In genomic region chr17:7483238-7484066, GRCh38 we compare ENCODE assay signal across 8 cellular contexts. TPM values are rescaled to one million over a fixed set of nuclear protein-coding genes. Genes with fewer than 3 reads are reported as not detected.
DNase-seq lines count a peak whose midpoint lies in the region; ATAC-seq and TF ChIP-seq lines count a peak whose summit lies in the region.

No MANE protein-coding gene starts in this region.

- WGBS in right cardiac atrium: under 1% methylated on average over 38 of the region's 38 CpGs
- 1% methylated on average over 38 of the region's 38 CpGs for WGBS in psoas muscle, 3 donors
- 1% methylated on average over 38 of the region's 38 CpGs for WGBS in urinary bladder

- peaks cover 12 to 46% of the 10 kb centered on the region in 2 donors for H3K4me1 ChIP-seq in ascending aorta
- peaks cover 9% of the 10 kb centered on the region for H3K4me1 ChIP-seq in right cardiac atrium (ENCODE audit: control insufficient read depth, insufficient read depth, low read length)
- peaks cover 48% of the 10 kb centered on the region for H3K4me1 ChIP-seq in psoas muscle
- H3K4me1 ChIP-seq in urinary bladder (ENCODE audit: insufficient read depth): no peaks in the 10 kb centered on the region

- no peaks in the 10 kb centered on the region for H3K9me3 Mint-ChIP-seq in T-helper 2 cell treated with Interferon-gamma antibody and Interleukin-4, amounts not matched to agents 5 μg/mL and 100 μg/mL, for 36 hours

- H3K27me3 ChIP-seq in ascending aorta: no peaks in the 10 kb centered on the region
- H3K27me3 ChIP-seq in right cardiac atrium (ENCODE audit: control insufficient read depth, insufficient read depth): no peaks in the 10 kb centered on the region
- H3K27me3 ChIP-seq in psoas muscle (ENCODE audit: insufficient read depth in 3 of 3, low read length in 2 of 3): no peaks in the 10 kb centered on the region

- DNase-seq in GM13976 (ENCODE audit: low spot score) (peak; percentile 92), NCI-H1930 (lab: John Stamatoyannopoulos, UW) (peak; percentile 85 to 91), ascending aorta (ENCODE audit: low spot score in 2 of 2) (peak; percentile 88 to 97), right cardiac atrium (peak; percentile 96 to 98 (median 97)), psoas muscle (peak; percentile 95 to 98)
- peak; percentile 91 for DNase-seq in T-helper 2 cell treated with Interferon-gamma antibody and Interleukin-4, amounts not matched to agents 5 μg/mL and 100 μg/mL, for 36 hours (ENCODE audit: low spot score)

- no peak for TF ChIP-seq CTCF in GM13976 (IDR thresholded peaks at IDR 0.05; ENCODE audit: borderline replicate concordance, control extremely low read depth, extremely low read depth, insufficient read depth, missing control alignments)
- TF ChIP-seq CTCF in ascending aorta (IDR thresholded peaks at IDR 0.05): no peak
- TF ChIP-seq CTCF in psoas muscle (IDR thresholded peaks at IDR 0.05): no peak

- intact Hi-C loops in ascending aorta (cut with DNase I): loop anchor here (1.0 to 10.0 kb wide), 11 partner anchors 29 to 674 kb away; partner anchors contain the start of genes CYB5D1, FXR2, GABARAP and KCTD11
- intact Hi-C loops in right cardiac atrium (cut with DNase I): loop anchor here in 1 of 4 donors (5.0 kb wide), 1 partner anchor 136 kb away; no protein-coding TSS in a partner anchor
- intact Hi-C loops in psoas muscle (cut with DNase I): loop anchor here in 1 of 2 donors (1.0 to 5.0 kb wide), 4 partner anchors 43 to 739 kb away; partner anchors contain the start of gene TMEM256

- peak; percentile 17 for ATAC-seq in HG02970 (IDR thresholded peaks at IDR 0.05; ENCODE audit: low FRiP score, unreplicated experiment)
- ATAC-seq in right cardiac atrium: peak; percentile 77 to 81
- ATAC-seq in psoas muscle: peak; percentile 71 to 79 (median 72)

- peaks cover 37% of the 10 kb centered on the region for H3K4me1 Mint-ChIP-seq in T-helper 2 cell treated with Interferon-gamma antibody and Interleukin-4, amounts not matched to agents 5 μg/mL and 100 μg/mL, for 36 hours (ENCODE audit: low read depth)

- H3K36me3 Mint-ChIP-seq in T-helper 2 cell treated with Interferon-gamma antibody and Interleukin-4, amounts not matched to agents 5 μg/mL and 100 μg/mL, for 36 hours (ENCODE audit: low read depth): peaks cover 23% of the 10 kb centered on the region

- no peaks in the 10 kb centered on the region for H3K27me3 Mint-ChIP-seq in T-helper 2 cell treated with Interferon-gamma antibody and Interleukin-4, amounts not matched to agents 5 μg/mL and 100 μg/mL, for 36 hours (ENCODE audit: low read depth)

- peak overlapping the region; percentile 98 to 100 for H3K27ac ChIP-seq in ascending aorta
- H3K27ac ChIP-seq in right cardiac atrium (ENCODE audit: low read length): peak overlapping the region; percentile 100
- H3K27ac ChIP-seq in psoas muscle: peak overlapping the region; percentile 100
- peak overlapping the region; percentile 100 for H3K27ac ChIP-seq in urinary bladder (ENCODE audit: low read depth)

- H3K4me3 Mint-ChIP-seq in T-helper 2 cell treated with Interferon-gamma antibody and Interleukin-4, amounts not matched to agents 5 μg/mL and 100 μg/mL, for 36 hours: peak overlapping the region; percentile 95

- peak overlapping the region; percentile 100 for H3K27ac Mint-ChIP-seq in T-helper 2 cell treated with Interferon-gamma antibody and Interleukin-4, amounts not matched to agents 5 μg/mL and 100 μg/mL, for 36 hours

- in situ Hi-C loops in GM13976 (cut with MboI; ENCODE audit: low sequenced_read_pairs, unreplicated experiment): no loop called here

- H3K36me3 ChIP-seq in ascending aorta: peaks cover 0 to 3% of the 10 kb centered on the region in 2 donors
- peaks cover 3 to 4% of the 10 kb centered on the region in 2 donors for H3K36me3 ChIP-seq in psoas muscle (ENCODE audit: insufficient read depth in 1 of 2, low read depth in 1 of 2)
- H3K36me3 ChIP-seq in urinary bladder (ENCODE audit: insufficient read depth): no peaks in the 10 kb centered on the region

- peak overlapping the region; percentile 71 to 84 for H3K4me3 ChIP-seq in ascending aorta
- H3K4me3 ChIP-seq in right cardiac atrium (ENCODE audit: low read length): peak overlapping the region; percentile 75
- peak overlapping the region; percentile 85 for H3K4me3 ChIP-seq in psoas muscle
- peak overlapping the region; percentile 60 for H3K4me3 ChIP-seq in urinary bladder (ENCODE audit: low read depth, low read length)

- H3K9me3 ChIP-seq in ascending aorta (no peaks in the 10 kb centered on the region), right cardiac atrium (ENCODE audit: control insufficient read depth, low read length) (no peaks in the 10 kb centered on the region), psoas muscle (no peaks in the 10 kb centered on the region)

RNA-seq across cellular contexts. Expression of gene POLR2A, which starts 0.7 kb away (rescaled TPM):
- total RNA-seq in ascending aorta (69.5 TPM), right cardiac atrium (10 to 100 TPM; 41.9 to 51.4 (median 47.4) TPM), psoas muscle (10 to 100 TPM; 42.7 to 74.3 (median 56.9) TPM), urinary bladder (52.3 TPM)
- polyA plus RNA-seq in right cardiac atrium (22.3 TPM), psoas muscle (10 to 100 TPM in 2 of 3 donors, 1 to 10 TPM in 1; 8.0 to 68.7 (median 15.0) TPM), urinary bladder (32.2 TPM)

RNA-seq across cellular contexts. Expression of gene SLC35G6, which starts 2.2 kb away (rescaled TPM):
- total RNA-seq in ascending aorta: not detected
- not detected for total RNA-seq in right cardiac atrium
- not detected for polyA plus RNA-seq in right cardiac atrium
- not detected for total RNA-seq in psoas muscle
- polyA plus RNA-seq in psoas muscle: under 1 TPM in 1 of 3 donors, not detected in 2; 0.05 TPM
- not detected for total RNA-seq in urinary bladder
- not detected for polyA plus RNA-seq in urinary bladder

RNA-seq across cellular contexts. Expression of gene ZBTB4, which starts 4.0 kb away (rescaled TPM):
- total RNA-seq in ascending aorta: 67.9 TPM
- 10 to 100 TPM; 73.6 to 86.2 (median 82.2) TPM for total RNA-seq in right cardiac atrium
- 41.7 TPM for polyA plus RNA-seq in right cardiac atrium
- 10 to 100 TPM; 29.3 to 43.2 (median 35.5) TPM for total RNA-seq in psoas muscle
- 10 to 100 TPM; 10.3 to 20.2 (median 13.5) TPM for polyA plus RNA-seq in psoas muscle
- 21.1 TPM for total RNA-seq in urinary bladder
- polyA plus RNA-seq in urinary bladder: 76.2 TPM

RNA-seq across cellular contexts. Expression of gene CHRNB1, which starts 38.6 kb away (rescaled TPM):
- 5.0 TPM for total RNA-seq in ascending aorta
- 10 to 100 TPM; 11.4 to 15.6 (median 13.1) TPM for total RNA-seq in right cardiac atrium
- polyA plus RNA-seq in right cardiac atrium: 16.1 TPM
- 100 to 1,000 TPM; 107 to 190 (median 147) TPM for total RNA-seq in psoas muscle
- polyA plus RNA-seq in psoas muscle: 100 to 1,000 TPM in 1 of 3 donors, 10 to 100 TPM in 2; 73.0 to 118 (median 91.7) TPM
- 10.7 TPM for total RNA-seq in urinary bladder
- 15.4 TPM for polyA plus RNA-seq in urinary bladder

RNA-seq across cellular contexts. Expression of gene FGF11, which starts 44.1 kb away (rescaled TPM):
- total RNA-seq in ascending aorta (0.32 TPM), right cardiac atrium (10 to 100 TPM; 13.9 to 34.8 (median 23.9) TPM), psoas muscle (10 to 100 TPM in 3 of 4 donors, 1 to 10 TPM in 1; 2.7 to 21.1 (median 10.1) TPM), urinary bladder (2.1 TPM)
- polyA plus RNA-seq in right cardiac atrium (31.7 TPM), psoas muscle (1 to 10 TPM; 2.0 to 4.4 (median 3.7) TPM), urinary bladder (0.95 TPM)

Comparison
In these comparisons a context has a peak if more than half of its experiments do, and no peak if none do; other contexts are left out.
1. Peak in every context shown above with its lines: DNase-seq, ATAC-seq, H3K4me3 ChIP-seq and H3K27ac ChIP-seq.
2. ATAC-seq: peak in every context shown above with its lines; median percentile 79 in right cardiac atrium; 72 in psoas muscle; 17 in HG02970.